15 cellular contexts compared by ENCODE assay signal in genomic region chr15:94480289-94480834, GRCh38.
"Had no signal": no experiment of that assay in that cellular context is flagged by ENCODE, and none has a peak within 500 bp of the region (broad histone marks: within the 10 kb centered on the region; RNA-seq: fewer than 3 reads in every experiment).

No MANE protein-coding gene starts in this region.

- ATAC-seq: activated CD8-positive, alpha-beta memory T cell treated with anti-CD3 and anti-CD28 coated beads, Interleukin-2, amount 10 ng/mL, durations not matched to agents 7 days and 5 days; activated naive CD4-positive, alpha-beta T cell treated with anti-CD3 and anti-CD28 coated beads, Interleukin-2, amount 50 U/mL, for 72 hours; natural killer cell treated with Interleukin-12 subunit alpha and Interleukin-12 subunit beta and Interleukin-15 and Interleukin-18, amount 100 ng/mL, for 72 hours had no signal

- H3K4me3 Mint-ChIP-seq: activated CD8-positive, alpha-beta memory T cell treated with anti-CD3 and anti-CD28 coated beads, Interleukin-2, amount 10 ng/mL, durations not matched to agents 7 days and 5 days; activated T-cell treated with anti-CD3 and anti-CD28 coated beads, Interleukin-2, amount 50 U/mL, for 24 hours; immature natural killer cell; natural killer cell treated with Interleukin-12 subunit alpha and Interleukin-12 subunit beta and Interleukin-15 and Interleukin-18, amount 100 ng/mL, for 72 hours had no signal

- FAIRE-seq: urothelium cell line had no signal

- H3K4me3 ChIP-seq: stomach, thoracic aorta had no signal

- H3K4me1 Mint-ChIP-seq: activated CD8-positive, alpha-beta memory T cell treated with anti-CD3 and anti-CD28 coated beads, Interleukin-2, amount 10 ng/mL, durations not matched to agents 7 days and 5 days had no signal

- H3K27me3 ChIP-seq: brain microvascular endothelial cell, stomach had no signal

- H3K27me3 Mint-ChIP-seq: activated CD8-positive, alpha-beta memory T cell treated with anti-CD3 and anti-CD28 coated beads, Interleukin-2, amount 10 ng/mL, durations not matched to agents 7 days and 5 days; activated T-cell treated with anti-CD3 and anti-CD28 coated beads, Interleukin-2, amount 50 U/mL, for 24 hours; natural killer cell treated with Interleukin-12 subunit alpha and Interleukin-12 subunit beta and Interleukin-15 and Interleukin-18, amount 100 ng/mL, for 72 hours had no signal

- H3K36me3 ChIP-seq: brain microvascular endothelial cell, thoracic aorta had no signal

- H3K27ac Mint-ChIP-seq: activated CD8-positive, alpha-beta memory T cell treated with anti-CD3 and anti-CD28 coated beads, Interleukin-2, amount 10 ng/mL, durations not matched to agents 7 days and 5 days; activated naive CD4-positive, alpha-beta T cell treated with anti-CD3 and anti-CD28 coated beads, Interleukin-2, amount 50 U/mL, for 72 hours; activated T-cell treated with anti-CD3 and anti-CD28 coated beads, Interleukin-2, amount 50 U/mL, for 24 hours; natural killer cell treated with Interleukin-12 subunit alpha and Interleukin-12 subunit beta and Interleukin-15 and Interleukin-18, amount 100 ng/mL, for 72 hours had no signal

- DNase-seq: activated CD4-positive, alpha-beta T cell treated with anti-CD3 and anti-CD28 coated beads for 1 hour; activated CD4-positive, alpha-beta T cell treated with anti-CD3 and anti-CD28 coated beads, Interleukin-2, amount 50 U/mL, for 48 hours; activated CD8-positive, alpha-beta memory T cell treated with anti-CD3 and anti-CD28 coated beads, Interleukin-2, amount 10 ng/mL, durations not matched to agents 7 days and 5 days; activated effector memory CD4-positive, alpha-beta T cell treated with Interleukin-2 at 50 U/mL for 16 hours; activated T-cell treated with anti-CD3 and anti-CD28 coated beads, Interleukin-2, amount 50 U/mL, for 24 hours; brain microvascular endothelial cell; dermis blood vessel endothelial cell; immature natural killer cell; stimulated activated CD4-positive, alpha-beta T cell treated with anti-CD3 and anti-CD28 coated beads, Interleukin-4, amount 100 ng/mL, for 1 hour; stimulated activated CD8-positive, alpha-beta memory T cell treated with anti-CD3 and anti-CD28 coated beads, Interleukin-4, amount 100 ng/mL, for 48 hours; stomach had no signal
